9 cellular contexts compared by ENCODE assay signal in genomic region chr10:84715911-84716310, GRCh38.
A peak's percentile ranks its signal among the peaks of the same experiment; 100 is the strongest.
DNase-seq lines count a peak whose midpoint lies in the region; ATAC-seq, FAIRE-seq and TF ChIP-seq lines count a peak whose summit lies in the region.
"Had no signal": no experiment of that assay in that cellular context is flagged by ENCODE, and none has a peak within 500 bp of the region (broad histone marks: within the 10 kb centered on the region; RNA-seq: fewer than 3 reads in every experiment).

No MANE protein-coding gene starts in this region.

- no peaks in the 10 kb centered on the region for H3K9me3 ChIP-seq in lower lobe of right lung

- DNase-seq in NCI-H1092 treated with DMSO at 0.1 percent for 48 hours (lab: John Stamatoyannopoulos, UW), result peak; percentile 21
- DNase-seq in NCI-H1092 (lab: John Stamatoyannopoulos, UW), result no peak
- DNase-seq in HTR-8/SVneo (ENCODE audit: insufficient read length, low spot score), result peak; percentile 4
- DNase-seq in activated CD4-positive, alpha-beta memory T cell treated with anti-CD3 and anti-CD28 coated beads, Interleukin-2, amount 10 ng/mL, durations not matched to agents 7 days and 5 days, result peak; percentile 20
- DNase-seq in lower lobe of right lung, result no peak
- DNase-seq in OCI-M2 (lab: John Stamatoyannopoulos, UW; ENCODE audit: unreplicated experiment), result no peak
- DNase-seq: naive B cell had no signal

- H3K36me3 ChIP-seq in lower lobe of right lung, result no peaks in the 10 kb centered on the region

- H3K4me1 ChIP-seq in lower lobe of right lung, result no peaks in the 10 kb centered on the region

- peak; percentile 76 for ATAC-seq in GM19452 (IDR thresholded peaks at IDR 0.05; ENCODE audit: unreplicated experiment)
- ATAC-seq in lower lobe of right lung, result peak; percentile 68 to 77
- no peak for ATAC-seq in activated CD4-positive, CD25-positive, alpha-beta regulatory T cell treated with anti-CD3 and anti-CD28 coated beads, Interleukin-2, amount 50 U/mL, for 24 hours

- no peak overlapping the region for H3K4me3 Mint-ChIP-seq in activated CD4-positive, alpha-beta memory T cell treated with anti-CD3 and anti-CD28 coated beads, Interleukin-2, amount 10 ng/mL, durations not matched to agents 7 days and 5 days
- H3K4me3 Mint-ChIP-seq: naive B cell had no signal

- H3K4me3 ChIP-seq in lower lobe of right lung, result no peak overlapping the region

- POLR2A ChIA-PET in activated CD4-positive, alpha-beta memory T cell treated with anti-CD3 and anti-CD28 coated beads, Interleukin-2, amount 10 ng/mL, durations not matched to agents 7 days and 5 days (lab: Charles Lee), result no interaction called here

- no peak overlapping the region for H3K27ac Mint-ChIP-seq in activated CD4-positive, alpha-beta memory T cell treated with anti-CD3 and anti-CD28 coated beads, Interleukin-2, amount 10 ng/mL, durations not matched to agents 7 days and 5 days
- H3K27ac Mint-ChIP-seq: naive B cell had no signal

- no peak overlapping the region for H3K27ac ChIP-seq in lower lobe of right lung

- peaks cover 2% of the 10 kb centered on the region for H3K27me3 Mint-ChIP-seq in activated CD4-positive, alpha-beta memory T cell treated with anti-CD3 and anti-CD28 coated beads, Interleukin-2, amount 10 ng/mL, durations not matched to agents 7 days and 5 days

- H3K27me3 ChIP-seq in lower lobe of right lung (ENCODE audit: low read depth), result no peaks in the 10 kb centered on the region

- H3K4me1 Mint-ChIP-seq in activated CD4-positive, alpha-beta memory T cell treated with anti-CD3 and anti-CD28 coated beads, Interleukin-2, amount 10 ng/mL, durations not matched to agents 7 days and 5 days, result no peaks in the 10 kb centered on the region
- H3K4me1 Mint-ChIP-seq: naive B cell had no signal

- intact Hi-C loops in lower lobe of right lung (cut with DNase I), result no loop called here

- FAIRE-seq in HTR-8/SVneo (lab: Jason Lieb, UNC), result no peak

- H3K36me3 Mint-ChIP-seq in activated CD4-positive, alpha-beta memory T cell treated with anti-CD3 and anti-CD28 coated beads, Interleukin-2, amount 10 ng/mL, durations not matched to agents 7 days and 5 days (ENCODE audit: low read depth), result no peaks in the 10 kb centered on the region
- H3K36me3 Mint-ChIP-seq: naive B cell had no signal

- peak; percentile 39 for TF ChIP-seq CTCF in lower lobe of right lung (IDR thresholded peaks at IDR 0.05)

- no peaks in the 10 kb centered on the region for H3K9me3 Mint-ChIP-seq in activated CD4-positive, alpha-beta memory T cell treated with anti-CD3 and anti-CD28 coated beads, Interleukin-2, amount 10 ng/mL, durations not matched to agents 7 days and 5 days

- CTCF ChIA-PET in activated CD4-positive, alpha-beta memory T cell treated with anti-CD3 and anti-CD28 coated beads, Interleukin-2, amount 10 ng/mL, durations not matched to agents 7 days and 5 days (lab: Charles Lee), result interaction anchor here (0.7 to 2.7 kb wide), 6 partner anchors 8 to 179 kb away, joined by 4 to 17 read pairs (median 4); no protein-coding TSS in a partner anchor

Comparison
In these comparisons a context has a peak if more than half of its experiments do, and no peak if none do; other contexts are left out.
1. DNase-seq: peak in NCI-H1092 treated with DMSO at 0.1 percent for 48 hours (single experiment), HTR-8/SVneo (single experiment) and activated CD4-positive, alpha-beta memory T cell treated with anti-CD3 and anti-CD28 coated beads, Interleukin-2, amount 10 ng/mL, durations not matched to agents 7 days and 5 days (single experiment); none in NCI-H1092 (single experiment), lower lobe of right lung (single experiment) and OCI-M2 (single experiment).
2. ATAC-seq: peak in GM19452 (single experiment) and lower lobe of right lung (2 of 2); none in activated CD4-positive, CD25-positive, alpha-beta regulatory T cell treated with anti-CD3 and anti-CD28 coated beads, Interleukin-2, amount 50 U/mL, for 24 hours (0 of 2).